In the genomic region with DNA sequence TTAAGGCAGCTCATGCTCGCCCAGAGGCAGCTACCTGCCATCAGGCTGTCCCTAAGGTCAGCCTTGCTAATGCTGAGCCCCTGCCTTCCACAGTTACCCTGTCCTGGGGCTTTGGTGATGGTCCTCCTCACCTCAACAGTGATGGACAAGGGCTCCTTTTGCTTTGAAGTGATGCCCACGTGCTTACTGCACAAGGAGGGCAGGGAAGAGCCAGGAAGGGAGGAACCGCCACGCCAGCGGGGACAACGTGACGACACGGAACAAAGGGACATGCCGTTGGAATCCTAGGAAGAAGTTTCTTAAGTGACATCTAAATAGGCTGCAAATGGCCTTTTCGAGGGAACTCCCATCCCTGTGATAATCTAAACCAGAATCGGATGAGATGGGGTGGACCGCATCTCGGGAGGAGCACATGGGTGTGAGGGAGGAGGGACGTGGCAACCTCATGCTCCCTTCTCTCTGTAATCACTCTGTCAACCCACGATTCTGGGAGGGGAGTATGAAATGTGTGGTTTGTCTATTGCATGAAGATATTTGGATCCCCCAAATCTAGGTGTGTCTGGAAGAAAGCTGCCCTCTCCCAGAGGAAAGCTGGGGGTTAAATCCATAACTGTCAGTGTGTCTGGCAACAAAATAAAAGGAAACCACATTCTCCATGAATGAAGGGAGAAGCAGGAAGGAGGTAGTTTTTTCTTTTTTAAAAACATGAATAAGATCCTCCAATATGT, we compare ENCODE assay signal across 11 cellular contexts.
DNase-seq lines count a peak whose midpoint lies in the region; ATAC-seq and TF ChIP-seq lines count a peak whose summit lies in the region.
"Had no signal": no experiment of that assay in that cellular context is flagged by ENCODE, and none has a peak within 500 bp of the region (broad histone marks: within the 10 kb centered on the region; RNA-seq: fewer than 3 reads in every experiment).

No MANE protein-coding gene starts in this region.

- no peaks in the 10 kb centered on the region for H3K79me2 ChIP-seq in osteoblast (ENCODE audit: insufficient read depth, low read length)

- H3K27ac ChIP-seq in epithelial cell of prostate: peak overlapping the region; percentile 99
- peak overlapping the region; percentile 99 for H3K27ac ChIP-seq in osteoblast (ENCODE audit: low read depth, low read length)
- H3K27ac ChIP-seq in vagina: peak overlapping the region; percentile 91

- peak overlapping the region; percentile 60 for H3K4me2 ChIP-seq in osteoblast (ENCODE audit: insufficient read depth, low read length)

- H3K4me1 Mint-ChIP-seq in activated naive CD8-positive, alpha-beta T cell treated with anti-CD3 and anti-CD28 coated beads, Interleukin-2, amount 50 U/mL, for 24 hours: peaks cover 50% of the 10 kb centered on the region
- peaks cover 55% of the 10 kb centered on the region for H3K4me1 Mint-ChIP-seq in activated naive CD8-positive, alpha-beta T cell treated with anti-CD3 and anti-CD28 coated beads for 36 hours

- DNase-seq in activated naive CD8-positive, alpha-beta T cell treated with anti-CD3 and anti-CD28 coated beads, Interleukin-2, amount 50 U/mL, for 24 hours: no peak
- DNase-seq in activated naive CD8-positive, alpha-beta T cell treated with anti-CD3 and anti-CD28 coated beads for 36 hours: no peak
- DNase-seq in epithelial cell of prostate (ENCODE audit: low read depth, low spot score): no peak
- no peak for DNase-seq in osteoblast (ENCODE audit: insufficient read length, low spot score, missing footprints)
- DNase-seq in vagina (ENCODE audit: extremely low spot score in 2 of 2): no peak
- DNase-seq in HuH-7.5 (ENCODE audit: low spot score): no peak
- no peak for DNase-seq in stimulated activated CD4-positive, alpha-beta T cell treated with anti-CD3 and anti-CD28 coated beads, Interleukin-2, amount 100 ng/mL, for 48 hours
- DNase-seq: activated T-cell treated with anti-CD3 and anti-CD28 coated beads, Interleukin-2, amount 50 U/mL, for 24 hours; mesendoderm; NCI-H2029 had no signal

- no peaks in the 10 kb centered on the region for H4K20me1 ChIP-seq in osteoblast (ENCODE audit: insufficient read depth, low read length)

- H3K36me3 ChIP-seq in osteoblast (ENCODE audit: insufficient read depth, low read length) (no peaks in the 10 kb centered on the region), vagina (no peaks in the 10 kb centered on the region)

- H3K27me3 ChIP-seq in osteoblast (ENCODE audit: insufficient read depth, low read length) (no peaks in the 10 kb centered on the region), vagina (no peaks in the 10 kb centered on the region)

- TF ChIP-seq CTCF in osteoblast (IDR thresholded peaks at IDR 0.05; ENCODE audit: extremely low read depth, low read depth, low read length) (no peak), vagina (IDR thresholded peaks at IDR 0.05) (no peak)

- no peaks in the 10 kb centered on the region for H3K9me3 ChIP-seq in osteoblast (ENCODE audit: low read depth, low read length)
- no peaks in the 10 kb centered on the region for H3K9me3 ChIP-seq in vagina

- no peaks in the 10 kb centered on the region for H3K9me3 Mint-ChIP-seq in activated naive CD8-positive, alpha-beta T cell treated with anti-CD3 and anti-CD28 coated beads, Interleukin-2, amount 50 U/mL, for 24 hours
- H3K9me3 Mint-ChIP-seq in activated naive CD8-positive, alpha-beta T cell treated with anti-CD3 and anti-CD28 coated beads for 36 hours: no peaks in the 10 kb centered on the region

- no peak overlapping the region for H3K4me3 Mint-ChIP-seq in activated naive CD8-positive, alpha-beta T cell treated with anti-CD3 and anti-CD28 coated beads, Interleukin-2, amount 50 U/mL, for 24 hours
- no peak overlapping the region for H3K4me3 Mint-ChIP-seq in activated naive CD8-positive, alpha-beta T cell treated with anti-CD3 and anti-CD28 coated beads for 36 hours
- H3K4me3 Mint-ChIP-seq: activated T-cell treated with anti-CD3 and anti-CD28 coated beads, Interleukin-2, amount 50 U/mL, for 24 hours had no signal

- H3K27me3 Mint-ChIP-seq in activated naive CD8-positive, alpha-beta T cell treated with anti-CD3 and anti-CD28 coated beads, Interleukin-2, amount 50 U/mL, for 24 hours: no peaks in the 10 kb centered on the region
- no peaks in the 10 kb centered on the region for H3K27me3 Mint-ChIP-seq in activated naive CD8-positive, alpha-beta T cell treated with anti-CD3 and anti-CD28 coated beads for 36 hours
- H3K27me3 Mint-ChIP-seq: activated T-cell treated with anti-CD3 and anti-CD28 coated beads, Interleukin-2, amount 50 U/mL, for 24 hours had no signal

- H3K4me3 ChIP-seq in osteoblast (ENCODE audit: insufficient read depth, low read length): no peak overlapping the region
- H3K4me3 ChIP-seq in vagina: no peak overlapping the region

- H3K4me1 ChIP-seq in osteoblast (ENCODE audit: insufficient read depth, low read length): peaks cover 66% of the 10 kb centered on the region
- H3K4me1 ChIP-seq in vagina: peaks cover 73% of the 10 kb centered on the region

- ATAC-seq in activated naive CD8-positive, alpha-beta T cell treated with anti-CD3 and anti-CD28 coated beads, Interleukin-2, amount 50 U/mL, for 24 hours: no peak
- no peak for ATAC-seq in GM21723 (IDR thresholded peaks at IDR 0.05; ENCODE audit: unreplicated experiment)

- peak overlapping the region; percentile 38 for H2AFZ ChIP-seq in osteoblast (ENCODE audit: low read length)

- no peak for TF ChIP-seq POLR2A in vagina (IDR thresholded peaks at IDR 0.05)

- intact Hi-C loops in vagina (cut with DNase I): loop anchor here (5.0 to 10.0 kb wide), 3 partner anchors 164 to 361 kb away; no protein-coding TSS in a partner anchor

- no peaks in the 10 kb centered on the region for H3K36me3 Mint-ChIP-seq in activated naive CD8-positive, alpha-beta T cell treated with anti-CD3 and anti-CD28 coated beads, Interleukin-2, amount 50 U/mL, for 24 hours (ENCODE audit: low read depth)
- H3K36me3 Mint-ChIP-seq in activated naive CD8-positive, alpha-beta T cell treated with anti-CD3 and anti-CD28 coated beads for 36 hours: peaks cover 3% of the 10 kb centered on the region

- H3K27ac Mint-ChIP-seq in activated naive CD8-positive, alpha-beta T cell treated with anti-CD3 and anti-CD28 coated beads, Interleukin-2, amount 50 U/mL, for 24 hours: peak overlapping the region; percentile 50
- H3K27ac Mint-ChIP-seq in activated naive CD8-positive, alpha-beta T cell treated with anti-CD3 and anti-CD28 coated beads for 36 hours: no peak overlapping the region
